19 cellular contexts compared by ENCODE assay signal in the genomic region with DNA sequence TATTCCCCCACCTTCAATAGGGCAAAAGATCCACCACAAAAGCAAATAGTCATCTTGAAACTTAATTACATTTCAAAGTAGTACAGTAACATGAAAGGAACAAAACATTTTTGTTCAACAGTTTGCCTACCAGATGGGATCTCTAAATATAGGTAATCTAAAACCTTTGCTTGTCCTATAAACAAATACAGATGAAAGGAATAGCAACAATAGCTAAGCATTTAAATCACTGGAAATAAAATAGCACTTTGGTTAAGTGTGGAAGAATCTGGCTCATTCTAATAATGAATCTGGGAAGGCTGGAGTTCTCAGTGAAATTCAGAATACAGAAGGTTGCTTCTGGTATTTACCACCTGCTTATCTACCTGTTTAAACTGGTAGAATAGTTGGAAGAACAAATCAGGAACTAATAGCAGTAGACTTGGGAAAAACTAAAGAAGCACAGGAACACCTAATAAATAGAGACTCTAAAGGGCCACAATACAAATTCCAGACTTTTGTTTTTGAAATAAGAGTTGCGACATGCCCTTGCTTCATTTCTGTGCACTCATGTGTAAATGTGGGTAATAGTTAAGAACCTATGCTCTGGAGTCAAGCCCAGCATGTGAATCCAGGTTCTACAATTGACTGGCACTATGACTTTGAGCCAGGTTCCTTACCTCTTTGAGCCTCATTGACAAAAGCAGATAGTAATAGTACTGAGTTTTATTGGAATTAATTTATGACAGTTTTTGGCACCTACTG. TPM values are rescaled to one million over a fixed set of nuclear protein-coding genes. Genes with fewer than 3 reads are reported as not detected.
A peak's percentile ranks its signal among the peaks of the same experiment; 100 is the strongest.
DNase-seq lines count a peak whose midpoint lies in the region; ATAC-seq, FAIRE-seq and TF ChIP-seq lines count a peak whose summit lies in the region.
"Had no signal": no experiment of that assay in that cellular context is flagged by ENCODE, and none has a peak within 500 bp of the region (broad histone marks: within the 10 kb centered on the region; RNA-seq: fewer than 3 reads in every experiment).

No MANE protein-coding gene starts in this region.

- 97% methylated on average over 1 of the region's 1 CpG for WGBS in A549 (ENCODE audit: missing lambda C conversion rate)

- FAIRE-seq in A549 (lab: Jason Lieb, UNC) (peak; percentile 51), GM19239 (lab: Jason Lieb, UNC) (peak; percentile 70)

- H3K27ac ChIP-seq in A549, result peak overlapping the region in 1 of 2 experiments; percentile 25; a peak in 1 of 6 replicates
- H3K27ac ChIP-seq: cardiac muscle cell, neural progenitor cell, right atrium auricular region had no signal

- no peak for ATAC-seq in A549
- ATAC-seq in GM21447 (IDR thresholded peaks at IDR 0.05; ENCODE audit: unreplicated experiment), result no peak
- ATAC-seq: activated CD4-positive, alpha-beta T cell treated with anti-CD3 and anti-CD28 coated beads for 36 hours; activated naive CD4-positive, alpha-beta T cell treated with anti-CD3 and anti-CD28 coated beads, Interleukin-2, amount 50 U/mL, for 72 hours had no signal

- H3K4me2 ChIP-seq in A549, result no peak overlapping the region
- H3K4me2 ChIP-seq: neural progenitor cell had no signal

- TF ChIP-seq EP300 in A549 (IDR thresholded peaks at IDR 0.05), result no peak

- H3K4me1 ChIP-seq in A549, result peaks cover 19% of the 10 kb centered on the region

- no peak for TF ChIP-seq CTCF in A549 (IDR thresholded peaks at IDR 0.05)

- no peak overlapping the region for H3K4me3 ChIP-seq in A549
- H3K4me3 ChIP-seq: cardiac muscle cell, neural progenitor cell, right atrium auricular region had no signal

- TF ChIP-seq RAD21 in A549 (conservative IDR thresholded peaks at IDR 0.05 in 1 of 2, IDR thresholded peaks at IDR 0.05 in 1 of 2), result no peak

- CTCF ChIA-PET in A549 (lab: Yijun Ruan, JAX), result interaction anchor here (0.7 kb wide), 1 partner anchor 10 kb away, joined by 3 read pairs; no protein-coding TSS in a partner anchor

- DNase-seq in A549 (ENCODE audit: low read depth in 1 of 2, low spot score in 1 of 2) (no peak), GM19239 (ENCODE audit: insufficient read length, low spot score) (no peak), SKM-1 treated with dmso at 0.1 percent for 144 hours (lab: John Stamatoyannopoulos, UW; ENCODE audit: unreplicated experiment) (peak; percentile 63), fibroblast of peridontal ligament (ENCODE audit: extremely low read depth) (peak; percentile 44), NCI-H345 (lab: John Stamatoyannopoulos, UW) (no peak)
- DNase-seq in activated T-cell treated with anti-CD3 and anti-CD28 coated beads, Interleukin-2, amount 50 U/mL, for 1 hour, result no peak
- DNase-seq in activated CD4-positive, alpha-beta T cell treated with anti-CD3 and anti-CD28 coated beads for 4 hours, result no peak
- DNase-seq: activated CD4-positive, alpha-beta T cell treated with anti-CD3 and anti-CD28 coated beads for 36 hours; Calu3; effector CD4-positive, alpha-beta T cell; Karpas-422; mesendoderm; Right ventricle myocardium superior; stimulated activated CD4-positive, alpha-beta T cell treated with anti-CD3 and anti-CD28 coated beads, Interleukin-1b, Interleukin-23, amount 100 ng/mL, for 48 hours had no signal

- POLR2A ChIA-PET in A549 (lab: Yijun Ruan, JAX), result interaction anchor here (0.6 kb wide), 1 partner anchor 52 kb away, joined by 3 read pairs; no protein-coding TSS in a partner anchor

- TF ChIP-seq POLR2A in A549 (IDR thresholded peaks at IDR 0.05; ENCODE audit: low read length), result no peak

- H3K9me3 ChIP-seq in A549, result no peaks in the 10 kb centered on the region
- H3K9me3 ChIP-seq: right atrium auricular region had no signal

TF ChIP-seq in A549, 52 proteins besides CTCF, POLR2A, EP300 and RAD21:
- no peak for TF ChIP-seq RCOR1 (IDR thresholded peaks at IDR 0.05; ENCODE audit: low read depth, low read length)
- TF ChIP-seq CEBPB (IDR thresholded peaks at IDR 0.05), result peak in 1 of 2 experiments; percentile 46; a peak in 1 of 4 replicates

RNA-seq across cellular contexts. Expression of a gene that starts 2.3 kb away (rescaled TPM):
- polyA plus RNA-seq in A549 (2011; rRNA removed) (49.4 and 61.2 TPM in 2 replicates), A549 (2017; fragmentation: RNase III; extraction: RNeasy Plus Mini Kit Qiagen cat#74134 plus additional on column Dnase treatment) (13.6 to 17.6 TPM (median 15.4 TPM) in 3 replicates)
- polyA plus RNA-seq in A549 (2012; cell fraction: cytosol; rRNA removed), result 5.9 and 6.5 TPM in 2 replicates
- polyA plus RNA-seq in A549 (2012; cell fraction: nucleus; rRNA removed), result 3.5 and 7.2 TPM in 2 replicates
- polyA minus RNA-seq in A549 (2011; rRNA and poly(A)+ RNA removed), result 14.7 and 20.3 TPM in 2 replicates

Comparison
In these comparisons a context has a peak if more than half of its experiments do, and no peak if none do; other contexts are left out.
1. DNase-seq: peak in SKM-1 treated with dmso at 0.1 percent for 144 hours (single experiment) and fibroblast of peridontal ligament (single experiment); none in A549 (0 of 2), GM19239 (single experiment), NCI-H345 (single experiment), activated T-cell treated with anti-CD3 and anti-CD28 coated beads, Interleukin-2, amount 50 U/mL, for 1 hour (single experiment) and activated CD4-positive, alpha-beta T cell treated with anti-CD3 and anti-CD28 coated beads for 4 hours (0 of 2).